Comparison of ENCODE assay signal across 8 cellular contexts in genomic region chr2:173884403-173884802, GRCh38.
DNase-seq lines count a peak whose midpoint lies in the region; ATAC-seq and TF ChIP-seq lines count a peak whose summit lies in the region.

No MANE protein-coding gene starts in this region.

- H3K9me3 Mint-ChIP-seq in CD8-positive, alpha-beta T cell: peaks cover 9% of the 10 kb centered on the region
- H3K9me3 Mint-ChIP-seq in activated B cell treated with CpG ODN at 0.5 μM for 24 hours: peaks cover 5% of the 10 kb centered on the region

- no peak overlapping the region for H3K9ac ChIP-seq in HCT116 (ENCODE audit: low read length)

- TF ChIP-seq CTCF in CD8-positive, alpha-beta T cell (IDR thresholded peaks at IDR 0.05): peak; percentile 24
- TF ChIP-seq CTCF in HCT116 (IDR thresholded peaks at IDR 0.05 in 2 of 3, conservative IDR thresholded peaks at IDR 0.05 in 1 of 3; ENCODE audit: borderline replicate concordance in 1 of 3, insufficient read depth in 1 of 3, low read depth in 2 of 3, low read length in 2 of 3) (peak; percentile 69 to 86 (median 85); a peak in 5 of 6 replicates), activated B cell treated with CpG ODN at 0.5 μM for 24 hours (IDR thresholded peaks at IDR 0.05) (no peak), fibroblast of the aortic adventitia (IDR thresholded peaks at IDR 0.05; ENCODE audit: insufficient read depth, low read length) (peak; percentile 62)

- H3K9me2 ChIP-seq in HCT116 (ENCODE audit: insufficient read depth): no peaks in the 10 kb centered on the region

- no peak overlapping the region for H2AFZ ChIP-seq in HCT116 (ENCODE audit: low read depth, low read length, poor library complexity, severe bottlenecking)

- H3K4me3 ChIP-seq in CD8-positive, alpha-beta T cell (ENCODE audit: low read depth, low read length): no peak overlapping the region
- H3K4me3 ChIP-seq in HCT116 (replicated peaks in 1 of 2; ENCODE audit: low read depth in 1 of 2, low read length in 2 of 2): no peak overlapping the region
- no peak overlapping the region for H3K4me3 ChIP-seq in fibroblast of the aortic adventitia (ENCODE audit: low read depth, low read length)

- no peak for TF ChIP-seq POLR2A in HCT116 (IDR thresholded peaks at IDR 0.05; ENCODE audit: borderline replicate concordance, extremely low read depth, insufficient read depth, insufficient read length)

- CTCF ChIA-PET in CD8-positive, alpha-beta T cell (lab: Charles Lee): interaction anchor here (0.6 to 1.9 kb wide), 12 partner anchors 9 to 460 kb away, joined by 3 to 6 read pairs (median 3); no protein-coding TSS in a partner anchor
- CTCF ChIA-PET in HCT116 (lab: Charles Lee) (interaction anchor here (0.8 to 1.4 kb wide), 7 partner anchors 39 to 482 kb away, joined by 3 to 13 read pairs (median 3); no protein-coding TSS in a partner anchor), activated B cell treated with CpG ODN at 0.5 μM for 24 hours (lab: Charles Lee) (interaction anchor here (0.7 to 1.2 kb wide), 5 partner anchors 14 to 484 kb away, joined by 3 to 5 read pairs (median 4); no protein-coding TSS in a partner anchor)

- H3K36me3 Mint-ChIP-seq in CD8-positive, alpha-beta T cell: peaks cover 2% of the 10 kb centered on the region
- peaks cover 5% of the 10 kb centered on the region for H3K36me3 Mint-ChIP-seq in activated B cell treated with CpG ODN at 0.5 μM for 24 hours (ENCODE audit: low read depth)

- H3K4me2 ChIP-seq in HCT116 (ENCODE audit: low read length): no peak overlapping the region

- H3K4me3 Mint-ChIP-seq in CD8-positive, alpha-beta T cell: no peak overlapping the region
- H3K4me3 Mint-ChIP-seq in activated B cell treated with CpG ODN at 0.5 μM for 24 hours: no peak overlapping the region

- POLR2A ChIA-PET in CD8-positive, alpha-beta T cell (lab: Charles Lee): no interaction called here
- POLR2A ChIA-PET in HCT116 (lab: Charles Lee) (no interaction called here), activated B cell treated with CpG ODN at 0.5 μM for 24 hours (lab: Charles Lee) (interaction anchor here (0.6 kb wide), 2 partner anchors 10 to 16 kb away, joined by 3 read pairs; no protein-coding TSS in a partner anchor)

- no peaks in the 10 kb centered on the region for H3K79me2 ChIP-seq in HCT116 (ENCODE audit: insufficient read depth, low read length)

- no peak for ATAC-seq in CD8-positive, alpha-beta T cell
- ATAC-seq in HCT116 (peak; percentile 93), activated B cell treated with CpG ODN at 0.5 μM for 24 hours (ENCODE audit: low read depth) (peak; percentile 50), GM18909 (IDR thresholded peaks at IDR 0.05; ENCODE audit: poor library complexity, unreplicated experiment) (no peak), GM21390 (IDR thresholded peaks at IDR 0.05; ENCODE audit: unreplicated experiment) (no peak)

- H3K4me1 ChIP-seq in CD8-positive, alpha-beta T cell (ENCODE audit: insufficient read depth, low read length): no peaks in the 10 kb centered on the region
- no peaks in the 10 kb centered on the region for H3K4me1 ChIP-seq in HCT116 (ENCODE audit: control insufficient read depth in 1 of 2, insufficient read depth in 2 of 2, low read length in 2 of 2)

- H3K27ac Mint-ChIP-seq in CD8-positive, alpha-beta T cell: no peak overlapping the region
- no peak overlapping the region for H3K27ac Mint-ChIP-seq in activated B cell treated with CpG ODN at 0.5 μM for 24 hours

- peak; percentile 72 for TF ChIP-seq RAD21 in HCT116 (IDR thresholded peaks at IDR 0.05; ENCODE audit: low read depth)

- no peaks in the 10 kb centered on the region for H3K9me3 ChIP-seq in CD8-positive, alpha-beta T cell (ENCODE audit: low read length)
- no peaks in the 10 kb centered on the region; a peak in 1 of 4 replicates for H3K9me3 ChIP-seq in HCT116 (ENCODE audit: control insufficient read depth in 1 of 2, insufficient read depth in 1 of 2, low read depth in 1 of 2, low read length in 2 of 2)

- peak in 4 of 7 experiments; percentile 5 to 39 (median 30) for DNase-seq in CD8-positive, alpha-beta T cell
- DNase-seq in HCT116 (ENCODE audit: low read depth, low spot score) (peak; percentile 47), activated B cell treated with CpG ODN at 0.5 μM for 24 hours (no peak), fibroblast of the aortic adventitia (ENCODE audit: low read depth) (peak; percentile 54), pons (ENCODE audit: low spot score) (peak; percentile 40), SHP77 (lab: John Stamatoyannopoulos, UW) (no peak)

- no peaks in the 10 kb centered on the region for H3K36me3 ChIP-seq in CD8-positive, alpha-beta T cell (ENCODE audit: insufficient read depth, low read length)
- no peaks in the 10 kb centered on the region for H3K36me3 ChIP-seq in HCT116 (ENCODE audit: control insufficient read depth in 1 of 2, insufficient read depth in 2 of 2, low read length in 2 of 2)

- no peak overlapping the region for H3K27ac ChIP-seq in CD8-positive, alpha-beta T cell (ENCODE audit: low read depth, low read length)
- H3K27ac ChIP-seq in HCT116 (ENCODE audit: low read depth, low read length): no peak overlapping the region

- H4K20me1 ChIP-seq in HCT116 (ENCODE audit: insufficient read depth): no peaks in the 10 kb centered on the region

- RAD21 ChIA-PET in HCT116 (lab: Charles Lee; ENCODE audit: low non-redundant PET in 1 of 2, low total read pairs in 2 of 2, uncharacterized antibody in 2 of 2, unreplicated experiment in 2 of 2): interaction anchor here in 1 of 2 experiments (0.7 to 1.3 kb wide), 2 partner anchors 457 to 481 kb away, joined by 4 to 5 read pairs; no protein-coding TSS in a partner anchor

- intact Hi-C loops in CD8-positive, alpha-beta T cell (cut with DNase I, micrococcal nuclease): loop anchor here (1.0 to 5.0 kb wide), 2 partner anchors 156 to 458 kb away; no protein-coding TSS in a partner anchor
- intact Hi-C loops in HCT116 (cut with micrococcal nuclease): loop anchor here (1.0 to 10.0 kb wide), 3 partner anchors 158 to 480 kb away; no protein-coding TSS in a partner anchor
- intact Hi-C loops in activated B cell treated with CpG ODN at 0.5 μM for 24 hours (cut with micrococcal nuclease): loop anchor here (1.0 to 5.0 kb wide), 4 partner anchors 13 to 482 kb away; no protein-coding TSS in a partner anchor

- BruUV-seq in HCT116 (replicated peaks; lab: Mats Ljungman, UMichigan): no TSS peak

- peaks cover 2% of the 10 kb centered on the region for H3K4me1 Mint-ChIP-seq in CD8-positive, alpha-beta T cell (ENCODE audit: low read depth)
- peaks cover 2% of the 10 kb centered on the region for H3K4me1 Mint-ChIP-seq in activated B cell treated with CpG ODN at 0.5 μM for 24 hours

- H3K27me3 ChIP-seq in CD8-positive, alpha-beta T cell (ENCODE audit: insufficient read depth, low read length): no peaks in the 10 kb centered on the region
- H3K27me3 ChIP-seq in HCT116 (ENCODE audit: insufficient read depth, low read length): no peaks in the 10 kb centered on the region

- H3K27me3 Mint-ChIP-seq in CD8-positive, alpha-beta T cell (ENCODE audit: low read depth): peaks cover 21% of the 10 kb centered on the region
- peaks cover 9% of the 10 kb centered on the region for H3K27me3 Mint-ChIP-seq in activated B cell treated with CpG ODN at 0.5 μM for 24 hours

TF ChIP-seq in HCT116, 20 proteins besides CTCF, POLR2A, EP300 and RAD21 (continues in another document):
- TF ChIP-seq YY1 (IDR thresholded peaks at IDR 0.05; ENCODE audit: extremely low read depth, insufficient replicate concordance, low read depth, low read length) (no peak), SRF (IDR thresholded peaks at IDR 0.05; ENCODE audit: low read depth) (no peak), ATF3 (IDR thresholded peaks at IDR 0.05) (no peak), REST (IDR thresholded peaks at IDR 0.05; ENCODE audit: low read depth) (no peak), CBX3 (IDR thresholded peaks at IDR 0.05; ENCODE audit: low read depth) (no peak), FOSL1 (IDR thresholded peaks at IDR 0.05; ENCODE audit: low read depth) (no peak), POLR2AphosphoS5 (IDR thresholded peaks at IDR 0.05; ENCODE audit: low read depth, low read length) (no peak), SIN3A (IDR thresholded peaks at IDR 0.05; ENCODE audit: low read depth) (no peak), ELF1 (IDR thresholded peaks at IDR 0.05; ENCODE audit: borderline replicate concordance, low read depth) (no peak), ZNF274 (IDR thresholded peaks at IDR 0.05; ENCODE audit: low read depth, low read length) (no peak)

Comparison
In these comparisons a context has a peak if more than half of its experiments do, and no peak if none do; other contexts are left out.
1. ATAC-seq: peak in HCT116 (single experiment) and activated B cell treated with CpG ODN at 0.5 μM for 24 hours (single experiment); none in CD8-positive, alpha-beta T cell (single experiment), GM18909 (single experiment) and GM21390 (single experiment).
2. DNase-seq: peak in CD8-positive, alpha-beta T cell (4 of 7), HCT116 (single experiment), fibroblast of the aortic adventitia (single experiment) and pons (single experiment); none in activated B cell treated with CpG ODN at 0.5 μM for 24 hours (single experiment) and SHP77 (0 of 2).